In genomic region chr14:73754911-73755360, GRCh38 we compare ENCODE assay signal across 8 cellular contexts. TPM values are rescaled to one million over a fixed set of nuclear protein-coding genes. Genes with fewer than 3 reads are reported as not detected.
DNase-seq lines count a peak whose midpoint lies in the region; ATAC-seq and TF ChIP-seq lines count a peak whose summit lies in the region.

No MANE protein-coding gene starts in this region.

- H3K4me2 ChIP-seq in mesendoderm (ENCODE audit: low read length) = no peak overlapping the region

- no peak overlapping the region for H2AK5ac ChIP-seq in mesendoderm (ENCODE audit: low read length)

- ATAC-seq in GM21529 (IDR thresholded peaks at IDR 0.05; ENCODE audit: unreplicated experiment) (no peak), GM18519 (IDR thresholded peaks at IDR 0.05; ENCODE audit: low FRiP score, unreplicated experiment) (no peak)

- peak overlapping the region; percentile 39 for H3K9ac ChIP-seq in mesendoderm (ENCODE audit: low read length)

- H3K79me2 ChIP-seq in mesendoderm (ENCODE audit: control insufficient read depth, insufficient read depth, low read length) = peaks cover 41% of the 10 kb centered on the region

- peak overlapping the region; percentile 43 for H3K56ac ChIP-seq in mesendoderm (ENCODE audit: low read length)

- H3K9me3 Mint-ChIP-seq in chondrocyte (ENCODE audit: low read depth) = no peaks in the 10 kb centered on the region

- peak overlapping the region; percentile 68 for H3K27ac ChIP-seq in AG04450 (ENCODE audit: low read depth, low read length)
- no peak overlapping the region for H3K27ac ChIP-seq in mesendoderm (ENCODE audit: low read depth, low read length)

- no peak overlapping the region for H3K23ac ChIP-seq in mesendoderm (ENCODE audit: low read length)

- H2BK15ac ChIP-seq in mesendoderm (replicated peaks; ENCODE audit: low read depth) = no peak overlapping the region

- H4K5ac ChIP-seq in mesendoderm (ENCODE audit: low read length) = no peak overlapping the region

- H3K4me3 ChIP-seq in AG04450 (ENCODE audit: low read depth, low read length) (peak overlapping the region; percentile 41), mesendoderm (ENCODE audit: low read length) (no peak overlapping the region)
- peak overlapping the region; percentile 55 for H3K4me3 ChIP-seq in Jurkat, Clone E6-1 (ENCODE audit: low read length)

- no peak overlapping the region for H2BK5ac ChIP-seq in mesendoderm (ENCODE audit: low read length)

- whole genome bisulfite sequencing in mesendoderm (ENCODE audit: extremely low coverage, insufficient coverage, low lambda C conversion rate) = no CpG with 5 or more reads among the region's 8 CpGs

- POLR2A ChIA-PET in AG04450 (lab: Yijun Ruan, JAX) = interaction anchor here (0.6 to 3.2 kb wide), 5 partner anchors 10 to 40 kb away, joined by 3 to 10 read pairs (median 6); partner anchors contain the start of gene PNMA1

- H3K4me1 ChIP-seq in mesendoderm (ENCODE audit: control insufficient read depth, low read depth, low read length) = peaks cover 18% of the 10 kb centered on the region

- no peak overlapping the region for H4K8ac ChIP-seq in mesendoderm (ENCODE audit: low read depth, low read length)

- H2BK120ac ChIP-seq in mesendoderm (ENCODE audit: low read depth, low read length) = no peak overlapping the region

- H3K36me3 Mint-ChIP-seq in chondrocyte (ENCODE audit: low read depth) = no peaks in the 10 kb centered on the region

- H3K36me3 ChIP-seq in mesendoderm (ENCODE audit: control insufficient read depth, insufficient read depth, low read length) = no peaks in the 10 kb centered on the region

- no peak overlapping the region for H3K18ac ChIP-seq in mesendoderm (ENCODE audit: low read length)

- TF ChIP-seq CTCF in AG04450 (IDR thresholded peaks at IDR 0.05; ENCODE audit: low read depth, low read length) (no peak), chondrocyte (IDR thresholded peaks at IDR 0.05) (no peak)

- no peaks in the 10 kb centered on the region; the same call in 1 of the 2 replicates for H3K9me3 ChIP-seq in AG04450 (ENCODE audit: control insufficient read depth, insufficient read depth, low read length)

- H3K79me1 ChIP-seq in mesendoderm (ENCODE audit: low read length) = peaks cover 45% of the 10 kb centered on the region

- peak overlapping the region; percentile 99 for H3K27ac Mint-ChIP-seq in chondrocyte (ENCODE audit: unreplicated experiment)

- H3K4ac ChIP-seq in mesendoderm (ENCODE audit: low read depth, low read length) = no peak overlapping the region

- H3K4me1 Mint-ChIP-seq in chondrocyte (ENCODE audit: low read depth) = peaks cover 88% of the 10 kb centered on the region

- CTCF ChIA-PET in AG04450 (lab: Charles Lee) = interaction anchor here (0.8 to 1.0 kb wide), 2 partner anchors 10 to 26 kb away, joined by 4 to 6 read pairs; no protein-coding TSS in a partner anchor

- DNase-seq in AG04450 (ENCODE audit: low read depth, low spot score) (no peak), chondrocyte (ENCODE audit: low spot score) (no peak), mesendoderm (no peak), SKM-1 treated with dmso at 0.1 percent for 144 hours (lab: John Stamatoyannopoulos, UW; ENCODE audit: unreplicated experiment) (no peak), NCI-H2081 (lab: John Stamatoyannopoulos, UW) (no peak)
- no peak for DNase-seq in Jurkat, Clone E6-1 (ENCODE audit: low read depth, low spot score)

- no peaks in the 10 kb centered on the region for H3K27me3 Mint-ChIP-seq in chondrocyte (ENCODE audit: low read depth)

- H3K4me3 Mint-ChIP-seq in chondrocyte (ENCODE audit: unreplicated experiment) = peak overlapping the region; percentile 59

- H3K27me3 ChIP-seq in AG04450 (ENCODE audit: control insufficient read depth, insufficient read depth, low read length) (no peaks in the 10 kb centered on the region), mesendoderm (ENCODE audit: insufficient read depth, low read length, poor library complexity) (no peaks in the 10 kb centered on the region)

RNA-seq across cellular contexts. Expression of gene PNMA1, which starts 40.8 kb away (rescaled TPM):
- polyA plus RNA-seq in AG04450 (2011; rRNA removed) = 21.3 and 21.5 TPM in 2 replicates
- 10.9 and 12.6 TPM in 2 replicates for polyA minus RNA-seq in AG04450 (2011; rRNA and poly(A)+ RNA removed)
- 21.7 TPM for polyA plus RNA-seq in Jurkat, Clone E6-1 (2012; ENCODE audit: insufficient read depth, insufficient read length)
- total RNA-seq in chondrocyte = 72.0 to 85.2 TPM (median 72.1 TPM) in 3 replicates
- polyA plus RNA-seq in mesendoderm (2013, experiment 1 of 2) = 34.5 TPM
- 34.4 TPM for polyA plus RNA-seq in mesendoderm (2013, experiment 2 of 2)
